Comparison of ENCODE assay signal across 28 cellular contexts in genomic region chr4:3718462-3718861, GRCh38. TPM values are rescaled to one million over a fixed set of nuclear protein-coding genes. Genes with fewer than 3 reads are reported as not detected.
"Had no signal": no experiment of that assay in that cellular context is flagged by ENCODE, and none has a peak within 500 bp of the region (broad histone marks: within the 10 kb centered on the region; RNA-seq: fewer than 3 reads in every experiment).

No MANE protein-coding gene starts in this region.

- FAIRE-seq: pancreas, urothelium cell line had no signal

- H3K4me3 ChIP-seq: pancreas, prostate gland, right atrium auricular region, skin epidermis, smooth muscle cell, stomach, thoracic aorta, thyroid gland, tibial nerve, upper lobe of left lung, vagina had no signal

- H3K27ac ChIP-seq: neutrophil, pancreas, prostate gland, right atrium auricular region, skin epidermis, stomach, thoracic aorta, thyroid gland, tibial nerve, upper lobe of left lung, vagina had no signal

- H3K27me3 ChIP-seq: pancreas, right atrium auricular region, thyroid gland, vagina had no signal

- H3K9me3 ChIP-seq: neutrophil, pancreas, prostate gland, thyroid gland had no signal

- H3K4me1 ChIP-seq: pancreas, prostate gland, right atrium auricular region, stomach, tibial nerve, upper lobe of left lung, vagina had no signal

- H3K36me3 ChIP-seq: neutrophil, pancreas, prostate gland, right atrium auricular region, stomach, thoracic aorta, thyroid gland, tibial nerve, upper lobe of left lung, vagina had no signal

- H3K4me2 ChIP-seq: smooth muscle cell had no signal

- DNase-seq: naive B cell; nephron progenitor cell; nucleus accumbens; pancreas; retina; stimulated activated CD4-positive, alpha-beta T cell treated with anti-CD3 and anti-CD28 coated beads, Interleukin-15, amount 100 ng/mL, for 24 hours; stimulated activated CD4-positive, alpha-beta T cell treated with anti-CD3 and anti-CD28 coated beads, Interleukin-2, amount 100 ng/mL, for 24 hours; stimulated activated CD4-positive, alpha-beta T cell treated with anti-CD3 and anti-CD28 coated beads, Interleukin-2, amount 100 ng/mL, for 48 hours; stimulated activated CD4-positive, alpha-beta T cell treated with anti-CD3 and anti-CD28 coated beads, Interleukin-4, amount 100 ng/mL, for 24 hours; stimulated activated naive B cell treated with anti-CD40 and anti-IgM and Interleukin-4, amounts not matched to agents 10 μg/mL and 1 μg/mL and 100 μg/mL, for 72 hours; stimulated activated naive CD4-positive, alpha-beta T cell treated with Interleukin-2 at 50 U/mL for 16 hours; stomach; thyroid gland; trophoblast cell; upper lobe of left lung had no signal

- ATAC-seq: naive thymus-derived CD8-positive, alpha-beta T cell; natural killer cell treated with Interleukin-12 subunit alpha and Interleukin-12 subunit beta and Interleukin-15 and Interleukin-18, amount 100 ng/mL, for 72 hours; pancreas; sciatic nerve; stimulated activated effector memory CD8-positive, alpha-beta T cell treated with anti-CD3 and anti-CD28 coated beads, Interleukin-12 subunit alpha, Interleukin-12 subunit beta, amount 100 ng/mL, for 72 hours; stimulated activated naive B cell treated with anti-CD40 and anti-IgM and Interleukin-4, amounts not matched to agents 10 μg/mL and 1 μg/mL and 100 μg/mL, for 72 hours had no signal

RNA-seq across cellular contexts. Expression of gene ADRA2C, which starts 47.7 kb away (rescaled TPM):
- total RNA-seq: naive thymus-derived CD8-positive, alpha-beta T cell; natural killer cell treated with Interleukin-12 subunit alpha and Interleukin-12 subunit beta and Interleukin-15 and Interleukin-18, amount 100 ng/mL, for 72 hours had no signal
- polyA plus RNA-seq: naive thymus-derived CD8-positive, alpha-beta T cell had no signal
